8 cellular contexts compared by ENCODE assay signal in genomic region chr22:37904572-37905533, GRCh38.
A peak's percentile ranks its signal among the peaks of the same experiment; 100 is the strongest.
DNase-seq lines count a peak whose midpoint lies in the region; ATAC-seq, FAIRE-seq and TF ChIP-seq lines count a peak whose summit lies in the region.

No MANE protein-coding gene starts in this region.

- FAIRE-seq in H54 (lab: Jason Lieb, UNC): peak; percentile 93

- no peaks in the 10 kb centered on the region for H3K36me3 ChIP-seq in ACC112 (ENCODE audit: insufficient read depth, low read length)
- H3K36me3 ChIP-seq in muscle layer of duodenum (ENCODE audit: control insufficient read depth in 1 of 2, insufficient read depth in 2 of 2, low read length in 2 of 2): peaks cover 0 to 7% of the 10 kb centered on the region in 2 donors

- no peaks in the 10 kb centered on the region for H3K9me3 ChIP-seq in muscle layer of duodenum (ENCODE audit: control insufficient read depth in 1 of 2, low read length in 2 of 2)

- H3K4me3 ChIP-seq in ACC112 (ENCODE audit: low read depth, low read length) (peak overlapping the region; percentile 78), muscle layer of duodenum (ENCODE audit: low read depth in 1 of 2, low read length in 2 of 2) (peak overlapping the region in 1 of 2 donors; percentile 65)

- TF ChIP-seq POLR2A in H54 (IDR thresholded peaks at IDR 0.05; ENCODE audit: low read depth, low read length): no peak

- H3K4me1 ChIP-seq in ACC112 (ENCODE audit: control insufficient read depth, insufficient read depth, low read length, unreplicated experiment) (peaks cover 18% of the 10 kb centered on the region), muscle layer of duodenum (ENCODE audit: control insufficient read depth in 1 of 2, insufficient read depth in 2 of 2, low read length in 2 of 2) (peaks cover 0 to 36% of the 10 kb centered on the region in 2 donors)

- H3K79me2 ChIP-seq in ACC112 (ENCODE audit: control insufficient read depth, insufficient read depth, low read length, unreplicated experiment): peaks cover 30% of the 10 kb centered on the region

- H3K27me3 ChIP-seq in ACC112 (ENCODE audit: insufficient read depth, low read length) (no peaks in the 10 kb centered on the region), muscle layer of duodenum (ENCODE audit: low read depth, low read length) (no peaks in the 10 kb centered on the region)

- H2AFZ ChIP-seq in ACC112 (ENCODE audit: low read length, unreplicated experiment): no peak overlapping the region

- H3K27ac ChIP-seq in ACC112 (ENCODE audit: low read depth, low read length): peak overlapping the region; percentile 98
- H3K27ac ChIP-seq in epithelial cell of prostate: peak overlapping the region; percentile 100
- H3K27ac ChIP-seq in muscle layer of duodenum (ENCODE audit: low read length): peak overlapping the region; percentile 67

- DNase-seq in H54 (ENCODE audit: insufficient read length, low spot score) (peak; percentile 83), T1000 (lab: John Stamatoyannopoulos, UW) (peak; percentile 82), epithelial cell of prostate (ENCODE audit: low read depth, low spot score) (peak; percentile 90), NCI-H748 treated with DMSO at 0.1 percent for 48 hours (lab: John Stamatoyannopoulos, UW) (no peak), NCI-H1092 (lab: John Stamatoyannopoulos, UW) (no peak)

- no peak for ATAC-seq in HG03097 (IDR thresholded peaks at IDR 0.05; ENCODE audit: low FRiP score, unreplicated experiment)

Comparison
In these comparisons a context has a peak if more than half of its experiments do, and no peak if none do; other contexts are left out.
1. DNase-seq: peak in H54 (single experiment), T1000 (single experiment) and epithelial cell of prostate (single experiment); none in NCI-H748 treated with DMSO at 0.1 percent for 48 hours (single experiment) and NCI-H1092 (single experiment).
2. Peak in every context shown above with its lines, with median percentiles within 50 percentile points of each other: H3K27ac ChIP-seq.